33 cellular contexts compared by ENCODE assay signal in the genomic region with DNA sequence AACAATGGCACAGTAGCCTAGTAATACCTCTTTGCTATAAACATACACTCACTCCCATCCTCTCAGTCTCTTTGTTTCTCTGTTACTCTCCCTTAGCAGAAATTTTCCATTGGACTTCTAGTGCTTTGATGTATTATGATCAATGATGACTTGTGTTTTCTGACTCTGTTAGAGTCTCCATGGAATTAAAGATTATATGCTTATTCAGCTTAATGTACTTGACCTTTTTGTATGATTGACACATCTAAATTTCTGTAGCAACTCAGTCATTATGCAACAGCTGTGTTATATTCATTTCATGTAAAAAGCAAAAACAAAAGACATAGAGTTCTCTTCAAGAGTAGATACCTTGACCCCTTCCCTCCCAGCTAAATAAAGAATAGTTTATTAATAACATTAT.
"Had no signal": no experiment of that assay in that cellular context is flagged by ENCODE, and none has a peak within 500 bp of the region (broad histone marks: within the 10 kb centered on the region; RNA-seq: fewer than 3 reads in every experiment).

No MANE protein-coding gene starts in this region.

- DNase-seq: activated B cell treated with CpG ODN at 0.5 μM for 24 hours; activated CD4-positive, alpha-beta T cell treated with anti-CD3 and anti-CD28 coated beads for 48 hours; activated CD4-positive, alpha-beta T cell treated with anti-CD3 and anti-CD28 coated beads, Interleukin-2, amount 50 U/mL, for 1 hour; activated CD4-positive, alpha-beta T cell treated with anti-CD3 and anti-CD28 coated beads, Interleukin-2, amount 50 U/mL, for 48 hours; activated CD8-positive, alpha-beta memory T cell treated with anti-CD3 and anti-CD28 coated beads for 24 hours; activated CD8-positive, alpha-beta T cell treated with anti-CD3 and anti-CD28 coated beads for 36 hours; activated effector memory CD4-positive, alpha-beta T cell treated with Interleukin-2 at 50 U/mL for 16 hours; activated gamma-delta T cell treated with Interleukin-2 at 50 U/mL for 16 hours; activated naive CD4-positive, alpha-beta T cell treated with anti-CD3 and anti-CD28 coated beads for 36 hours; activated naive CD8-positive, alpha-beta T cell treated with anti-CD3 and anti-CD28 coated beads for 36 hours; activated naive CD8-positive, alpha-beta T cell treated with anti-CD3 and anti-CD28 coated beads, Interleukin-2, amount 50 U/mL, for 24 hours; activated T-cell treated with anti-CD3 and anti-CD28 coated beads, Interleukin-2, amount 50 U/mL, for 4 hours; adrenal gland; amygdala; aorta; body of pancreas; caudate nucleus; cortex of kidney; dermis blood vessel endothelial cell; effector CD4-positive, alpha-beta T cell; effector memory CD8-positive, alpha-beta T cell; erythroblast; foreskin keratinocyte; gastrocnemius medialis; glutamatergic neuron; heart left ventricle; T-helper 17 cell; T1000; WERI-Rb-1 had no signal

- ATAC-seq: activated CD4-positive, CD25-positive, alpha-beta regulatory T cell treated with anti-CD3 and anti-CD28 coated beads, Interleukin-2, amount 50 U/mL, for 24 hours; activated CD8-positive, alpha-beta T cell treated with anti-CD3 and anti-CD28 coated beads for 36 hours; activated naive CD8-positive, alpha-beta T cell treated with anti-CD3 and anti-CD28 coated beads, Interleukin-2, amount 50 U/mL, for 24 hours; activated T-cell treated with anti-CD3 and anti-CD28 coated beads, Interleukin-2, amount 50 U/mL, for 4 hours; activated T-helper 17 cell treated with anti-CD3 and anti-CD28 coated beads, Interleukin-2, amount 50 U/mL, for 72 hours; body of pancreas; effector memory CD8-positive, alpha-beta T cell; foreskin keratinocyte; gastrocnemius medialis; heart left ventricle; T-helper 17 cell had no signal

- H3K4me3 ChIP-seq: adrenal gland, body of pancreas, esophagus muscularis mucosa, gastrocnemius medialis, heart left ventricle had no signal

- H3K4me1 ChIP-seq: adrenal gland, body of pancreas, esophagus muscularis mucosa, foreskin keratinocyte, gastrocnemius medialis, heart left ventricle had no signal

- H3K9me3 ChIP-seq: adrenal gland, body of pancreas, esophagus muscularis mucosa, gastrocnemius medialis, heart left ventricle had no signal

- FAIRE-seq: colon had no signal

- H3K27ac ChIP-seq: adrenal gland, body of pancreas, esophagus muscularis mucosa, foreskin keratinocyte, gastrocnemius medialis, heart left ventricle, WERI-Rb-1 had no signal

- H3K27me3 ChIP-seq: adrenal gland, body of pancreas, esophagus muscularis mucosa, foreskin keratinocyte, gastrocnemius medialis, heart left ventricle had no signal

- H3K36me3 ChIP-seq: adrenal gland, esophagus muscularis mucosa, gastrocnemius medialis, heart left ventricle, WERI-Rb-1 had no signal
